ENCODE assay signal across 15 cellular contexts in genomic region chr11:132493786-132494185, GRCh38.
A peak's percentile ranks its signal among the peaks of the same experiment; 100 is the strongest.
DNase-seq lines count a peak whose midpoint lies in the region; ATAC-seq and TF ChIP-seq lines count a peak whose summit lies in the region.
"Had no signal": no experiment of that assay in that cellular context is flagged by ENCODE, and none has a peak within 500 bp of the region (broad histone marks: within the 10 kb centered on the region; RNA-seq: fewer than 3 reads in every experiment).

No MANE protein-coding gene starts in this region.

- intact Hi-C loops in body of pancreas (cut with DNase I), result no loop called here

- no peaks in the 10 kb centered on the region for H3K4me1 ChIP-seq in body of pancreas
- H3K4me1 ChIP-seq: HAP-1 had no signal

- no peaks in the 10 kb centered on the region for H3K27me3 ChIP-seq in body of pancreas
- H3K27me3 ChIP-seq: BLaER1 treated with 17β-estradiol and CSF1 and Interleukin-3, amounts not matched to agents 10 nM and 100 nM had no signal

- TF ChIP-seq CTCF in body of pancreas (IDR thresholded peaks at IDR 0.05), result no peak

- no peak overlapping the region for H3K4me3 ChIP-seq in body of pancreas
- H3K4me3 ChIP-seq: BLaER1 treated with 17β-estradiol and CSF1 and Interleukin-3, amounts not matched to agents 10 nM and 100 nM; GM12878; GM23248; HAP-1 had no signal

- WGBS in body of pancreas, 2 donors, result 60 to 71% methylated on average over 4 of the region's 4 CpGs

- no peak for ATAC-seq in body of pancreas
- ATAC-seq: GM12878 had no signal

- peak; percentile 77 for DNase-seq in NCI-H748 (lab: John Stamatoyannopoulos, UW; ENCODE audit: unreplicated experiment)
- DNase-seq in NCI-H748 treated with DMSO at 0.1 percent for 48 hours (lab: John Stamatoyannopoulos, UW), result no peak
- peak; percentile 13 for DNase-seq in H4 (ENCODE audit: low spot score)
- DNase-seq in NCI-H69 (lab: John Stamatoyannopoulos, UW), result peak; percentile 2
- DNase-seq in central memory CD4-positive, alpha-beta T cell, result no peak
- DNase-seq in body of pancreas, result no peak
- no peak for DNase-seq in HPDE6-E6E7 (ENCODE audit: extremely low spot score)
- DNase-seq: 8988T; ACHN; CD4-positive, CD25-positive, alpha-beta regulatory T cell; DMS79; GM23248 had no signal

- no peak for TF ChIP-seq POLR2A in body of pancreas (IDR thresholded peaks at IDR 0.05)

- H3K27ac ChIP-seq in body of pancreas, result no peak overlapping the region
- H3K27ac ChIP-seq: BLaER1 treated with 17β-estradiol and CSF1 and Interleukin-3, amounts not matched to agents 10 nM and 100 nM; GM23248 had no signal

- H3K36me3 ChIP-seq in body of pancreas (replicated peaks in 1 of 2; ENCODE audit: insufficient read depth in 1 of 2, low read depth in 2 of 2), result no peaks in the 10 kb centered on the region
- H3K36me3 ChIP-seq: BLaER1 treated with 17β-estradiol and CSF1 and Interleukin-3, amounts not matched to agents 10 nM and 100 nM; HAP-1 had no signal

- H3K9me3 ChIP-seq in body of pancreas, result no peaks in the 10 kb centered on the region
- H3K9me3 ChIP-seq: HAP-1 had no signal

Comparison
In these comparisons a context has a peak if more than half of its experiments do, and no peak if none do; other contexts are left out.
1. DNase-seq: peak in NCI-H748 (single experiment), H4 (single experiment) and NCI-H69 (single experiment); none in NCI-H748 treated with DMSO at 0.1 percent for 48 hours (single experiment), central memory CD4-positive, alpha-beta T cell (single experiment), body of pancreas (0 of 4) and HPDE6-E6E7 (single experiment).